Comparison of ENCODE assay signal across 18 cellular contexts in genomic region chr11:68848429-68848828, GRCh38. TPM values are rescaled to one million over a fixed set of nuclear protein-coding genes. Genes with fewer than 3 reads are reported as not detected.
DNase-seq lines count a peak whose midpoint lies in the region; ATAC-seq, FAIRE-seq and TF ChIP-seq lines count a peak whose summit lies in the region.
"Had no signal": no experiment of that assay in that cellular context is flagged by ENCODE, and none has a peak within 500 bp of the region (broad histone marks: within the 10 kb centered on the region; RNA-seq: fewer than 3 reads in every experiment).

No MANE protein-coding gene starts in this region.

- H3K9ac ChIP-seq in neuronal stem cell (ENCODE audit: low read depth, low read length, poor library complexity) = no peak overlapping the region
- H3K9ac ChIP-seq: BLaER1 treated with 17β-estradiol and CSF1 and Interleukin-3, amounts not matched to agents 10 nM and 100 nM had no signal

- no peaks in the 10 kb centered on the region for H3K79me1 ChIP-seq in neuronal stem cell (ENCODE audit: low read depth, low read length)

- no CpG with 5 or more reads among the region's 15 CpGs for WGBS in neuronal stem cell (ENCODE audit: extremely low coverage in 2 of 2, insufficient read length in 2 of 2, insufficient replicate concordance in 1 of 2), 2 donors
- WGBS in spleen, 5 donors = 86 to 97% (median 90%) methylated on average over 15 of the region's 15 CpGs

- no peak overlapping the region for H2BK12ac ChIP-seq in neuronal stem cell (ENCODE audit: low read length)

- intact Hi-C loops in spleen (cut with DNase I; ENCODE audit: low total_unique reads) = no loop called here

- no peak overlapping the region for H2BK15ac ChIP-seq in neuronal stem cell (ENCODE audit: low read length)

- no peaks in the 10 kb centered on the region for H3K36me3 ChIP-seq in neuronal stem cell (replicated peaks in 1 of 2; ENCODE audit: control insufficient read depth in 2 of 2, insufficient read depth in 2 of 2, low read length in 2 of 2)
- H3K36me3 ChIP-seq in spleen = no peaks in the 10 kb centered on the region
- H3K36me3 ChIP-seq: BLaER1 treated with 17β-estradiol and CSF1 and Interleukin-3, amounts not matched to agents 10 nM and 100 nM had no signal

- H3K4me1 ChIP-seq in neuronal stem cell (ENCODE audit: control insufficient read depth in 2 of 2, insufficient read depth in 1 of 2, low read depth in 1 of 2, low read length in 2 of 2) (peaks cover 2 to 5% of the 10 kb centered on the region in 2 donors), spleen (peaks cover 0 to 14% (median 11%) of the 10 kb centered on the region in 6 donors)

- ATAC-seq in GM19397 (IDR thresholded peaks at IDR 0.05; ENCODE audit: unreplicated experiment) (no peak), HG03108 (IDR thresholded peaks at IDR 0.05; ENCODE audit: unreplicated experiment) (no peak)
- ATAC-seq: GM23338, HCT116 had no signal

- H3K18ac ChIP-seq in neuronal stem cell (ENCODE audit: low read length) = no peak overlapping the region

- peak; percentile 48 for FAIRE-seq in HTR-8/SVneo (lab: Jason Lieb, UNC)
- FAIRE-seq: GM12891 had no signal

- H3K14ac ChIP-seq in neuronal stem cell (ENCODE audit: low read length) = no peak overlapping the region

- H4K8ac ChIP-seq in neuronal stem cell (ENCODE audit: low read depth, low read length) = no peak overlapping the region

- no peak for TF ChIP-seq CTCF in C4-2B (conservative IDR thresholded peaks at IDR 0.05)
- TF ChIP-seq CTCF in spleen (IDR thresholded peaks at IDR 0.05 in 8 of 11, conservative IDR thresholded peaks at IDR 0.05 in 3 of 11) = no peak

- no peak overlapping the region for H2BK5ac ChIP-seq in neuronal stem cell (ENCODE audit: low read length)

- DNase-seq in HTR-8/SVneo (ENCODE audit: insufficient read length, low spot score) (no peak), neuronal stem cell (ENCODE audit: low spot score) (no peak), spleen (peak; percentile 9)
- DNase-seq: CD4-positive, CD25-positive, alpha-beta regulatory T cell; CD8-positive, alpha-beta memory T cell; COR-L47; DMS 273 treated with DMSO at 0.1 percent for 48 hours; DMS53; DND-41; EL; H7 had no signal

- no peak overlapping the region for H3K4me2 ChIP-seq in neuronal stem cell (ENCODE audit: insufficient read depth, low read length, poor library complexity, severe bottlenecking)
- H3K4me2 ChIP-seq: BLaER1 treated with 17β-estradiol and CSF1 and Interleukin-3, amounts not matched to agents 10 nM and 100 nM; GM23338 had no signal

- H2BK120ac ChIP-seq in neuronal stem cell (ENCODE audit: low read depth, low read length) = no peak overlapping the region

- H3K4me3 ChIP-seq in neuronal stem cell (ENCODE audit: low read length in 2 of 2) (peak overlapping the region in 1 of 2 donors; percentile 69), spleen (no peak overlapping the region)
- H3K4me3 ChIP-seq: BLaER1 treated with 17β-estradiol and CSF1 and Interleukin-3, amounts not matched to agents 10 nM and 100 nM; GM23338 had no signal

- H3K9me3 ChIP-seq in neuronal stem cell (replicated peaks in 1 of 2; ENCODE audit: control insufficient read depth in 2 of 2, insufficient read depth in 1 of 2, low read depth in 1 of 2, low read length in 2 of 2) (peaks cover 0 to 3% of the 10 kb centered on the region in 2 donors), spleen (no peaks in the 10 kb centered on the region)

- no peak overlapping the region for H3K4ac ChIP-seq in neuronal stem cell (ENCODE audit: low read length)

- no peak overlapping the region for H4K91ac ChIP-seq in neuronal stem cell (ENCODE audit: low read depth, low read length, poor library complexity)

- H3K23ac ChIP-seq in neuronal stem cell (ENCODE audit: low read depth, low read length, poor library complexity) = peak overlapping the region; percentile 44

- H2AK5ac ChIP-seq in neuronal stem cell (ENCODE audit: low read depth, low read length) = no peak overlapping the region

- H3K27me3 ChIP-seq in neuronal stem cell (ENCODE audit: control insufficient read depth in 3 of 3, insufficient read depth in 3 of 3, low read depth in 1 of 3, low read length in 3 of 3) (peaks cover 11 to 71% (median 46%) of the 10 kb centered on the region in 3 experiments), spleen (replicated peaks in 1 of 7) (peaks cover 0 to 8% (median 0%) of the 10 kb centered on the region in 7 donors)

- no peak for TF ChIP-seq POLR2A in spleen (IDR thresholded peaks at IDR 0.05)

- peak overlapping the region; percentile 43 for H3K27ac ChIP-seq in C4-2B
- H3K27ac ChIP-seq in neuronal stem cell (replicated peaks; ENCODE audit: low read length) = no peak overlapping the region
- no peak overlapping the region for H3K27ac ChIP-seq in spleen
- H3K27ac ChIP-seq: BLaER1 treated with 17β-estradiol and CSF1 and Interleukin-3, amounts not matched to agents 10 nM and 100 nM had no signal

- H2AFZ ChIP-seq in neuronal stem cell (ENCODE audit: low read length) = no peak overlapping the region
- H2AFZ ChIP-seq: GM23338 had no signal

RNA-seq across cellular contexts. Expression of gene CPT1A, which starts 6.7 kb away (rescaled TPM):
- polyA plus RNA-seq in neuronal stem cell (2013, experiment 1 of 2) = 0.84 TPM
- 0.93 TPM for polyA plus RNA-seq in neuronal stem cell (2013, experiment 2 of 2)
- 100 to 1,000 TPM in 1 of 7 donors, 10 to 100 TPM in 6; 43.3 to 118 (median 73.1) TPM for total RNA-seq in spleen
- polyA plus RNA-seq in spleen = 10 to 100 TPM in 2 of 3 donors, 1 to 10 TPM in 1; 6.7 to 18.0 (median 11.0) TPM

RNA-seq across cellular contexts. Expression of gene MRPL21, which starts 55.2 kb away (rescaled TPM):
- polyA plus RNA-seq in neuronal stem cell (2013, experiment 1 of 2) = 72.9 TPM
- 67.6 TPM for polyA plus RNA-seq in neuronal stem cell (2013, experiment 2 of 2)
- total RNA-seq in spleen = 10 to 100 TPM; 11.2 to 37.4 (median 32.9) TPM
- polyA plus RNA-seq in spleen = 10 to 100 TPM; 50.5 to 81.0 (median 62.2) TPM

RNA-seq across cellular contexts. Expression of gene IGHMBP2, which starts 55.3 kb away (rescaled TPM):
- polyA plus RNA-seq in neuronal stem cell (2013, experiment 1 of 2) = 7.8 TPM
- 7.6 TPM for polyA plus RNA-seq in neuronal stem cell (2013, experiment 2 of 2)
- total RNA-seq in spleen = 10 to 100 TPM; 15.6 to 31.6 (median 25.3) TPM
- 10 to 100 TPM in 2 of 3 donors, 1 to 10 TPM in 1; 8.2 to 24.1 (median 21.7) TPM for polyA plus RNA-seq in spleen
